ENCODE assay signal across 8 cellular contexts in the genomic region with DNA sequence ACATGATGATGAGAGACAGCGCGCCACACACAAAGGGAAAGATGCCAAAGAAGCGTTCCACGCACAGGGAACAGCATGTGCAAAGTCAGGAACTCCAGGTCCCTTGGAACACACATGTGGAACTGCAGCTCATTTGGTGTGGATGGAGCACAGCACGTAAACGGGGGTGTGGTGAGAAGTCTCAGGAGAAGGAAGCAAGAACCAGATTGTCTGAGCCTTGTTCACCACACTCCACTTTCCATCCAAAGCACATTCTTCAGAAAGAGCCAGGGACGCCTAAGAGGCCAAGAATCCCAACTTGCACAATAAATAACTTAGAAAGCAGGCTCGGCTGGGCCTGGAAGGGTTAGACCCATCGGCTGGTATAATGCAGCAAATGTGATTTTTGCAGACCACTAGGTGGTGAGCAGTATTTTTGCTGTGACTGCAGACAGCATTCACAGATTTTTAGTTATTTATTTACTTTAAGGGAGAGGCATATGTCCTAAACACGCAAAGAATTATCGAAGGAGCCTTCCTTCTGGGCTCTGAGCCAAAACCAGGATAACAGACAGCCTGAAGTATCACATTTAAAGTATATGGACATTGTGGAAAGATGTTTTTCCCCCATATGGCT. TPM values are rescaled to one million over a fixed set of nuclear protein-coding genes. Genes with fewer than 3 reads are reported as not detected.
DNase-seq lines count a peak whose midpoint lies in the region; ATAC-seq and TF ChIP-seq lines count a peak whose summit lies in the region.

No MANE protein-coding gene starts in this region.

- H3K4me1 Mint-ChIP-seq in nephron progenitor cell: peaks cover 79% of the 10 kb centered on the region

- H3K27ac ChIP-seq in Peyer's patch: peak overlapping the region; percentile 78 to 94 (median 84)

- H3K4me3 Mint-ChIP-seq in nephron progenitor cell: no peak overlapping the region

- no peaks in the 10 kb centered on the region for H3K9me3 ChIP-seq in Peyer's patch

- H3K36me3 ChIP-seq in Peyer's patch: no peaks in the 10 kb centered on the region

- peaks cover 4% of the 10 kb centered on the region for H3K36me3 Mint-ChIP-seq in nephron progenitor cell (ENCODE audit: low read depth)

- TF ChIP-seq CTCF in Peyer's patch (IDR thresholded peaks at IDR 0.05) (peak in 5 of 6 experiments; percentile 22 to 65 (median 51)), epithelial cell of proximal tubule (conservative IDR thresholded peaks at IDR 0.05; ENCODE audit: low read depth, low read length) (peak; percentile 41), nephron progenitor cell (IDR thresholded peaks at IDR 0.05) (no peak)

- TF ChIP-seq POLR2A in Peyer's patch (IDR thresholded peaks at IDR 0.05): no peak

- DNase-seq in NCI-H1417 (lab: John Stamatoyannopoulos, UW) (peak in 2 of 3 experiments; percentile 18 to 24), NCI-H1417 treated with DMSO at 0.1 percent for 48 hours (lab: John Stamatoyannopoulos, UW) (no peak), Peyer's patch (peak in 2 of 3 donors; percentile 34 to 70), epithelial cell of proximal tubule (ENCODE audit: low read depth) (peak; percentile 77), nephron progenitor cell (no peak), MV-4-11 (lab: John Stamatoyannopoulos, UW) (no peak), NCI-H1436 (lab: John Stamatoyannopoulos, UW) (no peak)

- H3K4me3 ChIP-seq in Peyer's patch (no peak overlapping the region), epithelial cell of proximal tubule (ENCODE audit: low read depth, low read length) (no peak overlapping the region)

- no peaks in the 10 kb centered on the region for H3K9me3 Mint-ChIP-seq in nephron progenitor cell

- H3K27ac Mint-ChIP-seq in nephron progenitor cell: peak overlapping the region; percentile 71

- H3K4me1 ChIP-seq in Peyer's patch: peaks cover 7 to 72% (median 41%) of the 10 kb centered on the region in 4 donors

- H3K27me3 ChIP-seq in Peyer's patch: no peaks in the 10 kb centered on the region

- ATAC-seq in GM19455 (IDR thresholded peaks at IDR 0.05; ENCODE audit: unreplicated experiment): no peak

- peaks cover 9% of the 10 kb centered on the region for H3K27me3 Mint-ChIP-seq in nephron progenitor cell (ENCODE audit: low read depth, poor library complexity)

RNA-seq across cellular contexts. Expression of a gene that starts 27.9 kb away (rescaled TPM):
- total RNA-seq in Peyer's patch: 10 to 100 TPM in 3 of 4 donors, 1 to 10 TPM in 1; 9.7 to 48.7 (median 21.5) TPM
- 21.4 and 39.0 TPM in 2 replicates for total RNA-seq in epithelial cell of proximal tubule

RNA-seq across cellular contexts. Expression of a gene that starts 28.1 kb away (rescaled TPM):
- total RNA-seq in Peyer's patch (10 to 100 TPM; 55.0 to 73.4 (median 60.6) TPM), epithelial cell of proximal tubule (33.7 and 44.2 TPM in 2 replicates)

RNA-seq across cellular contexts. Expression of a gene that starts 29.8 kb away (rescaled TPM):
- total RNA-seq in Peyer's patch (100 to 1,000 TPM in 3 of 4 donors, 10 to 100 TPM in 1; 80.6 to 275 (median 123) TPM), epithelial cell of proximal tubule (33.6 and 122 TPM in 2 replicates)

Comparison
In these comparisons a context has a peak if more than half of its experiments do, and no peak if none do; other contexts are left out.
1. DNase-seq: peak in NCI-H1417 (2 of 3), Peyer's patch (2 of 3) and epithelial cell of proximal tubule (single experiment); none in NCI-H1417 treated with DMSO at 0.1 percent for 48 hours (single experiment), nephron progenitor cell (single experiment), MV-4-11 (single experiment) and NCI-H1436 (single experiment).